12 cellular contexts compared by ENCODE assay signal in genomic region chr6:79431469-79431868, GRCh38.
A peak's percentile ranks its signal among the peaks of the same experiment; 100 is the strongest.
DNase-seq lines count a peak whose midpoint lies in the region; ATAC-seq, FAIRE-seq and TF ChIP-seq lines count a peak whose summit lies in the region.
"Had no signal": no experiment of that assay in that cellular context is flagged by ENCODE, and none has a peak within 500 bp of the region (broad histone marks: within the 10 kb centered on the region; RNA-seq: fewer than 3 reads in every experiment).

No MANE protein-coding gene starts in this region.

- in situ Hi-C loops in brain microvascular endothelial cell (cut with HindIII; ENCODE audit: low pct_ligation_motif_present, low sequenced_read_pairs), result no loop called here
- in situ Hi-C loops in transverse colon (cut with MboI; ENCODE audit: low pct_ligation_motif_present in 1 of 4, low pct_unique_long_range_greater_than_20kb in 1 of 4, low sequenced_read_pairs in 3 of 4), result no loop called here

- WGBS in transverse colon (ENCODE audit: low coverage in 1 of 2), 2 donors, result 27% methylated on average over 3 of the region's 3 CpGs

- TF ChIP-seq EP300 in transverse colon (IDR thresholded peaks at IDR 0.05; ENCODE audit: low read depth), result no peak

- no peak for DNase-seq in AG10803 (ENCODE audit: low read depth)
- DNase-seq in HCEC 1CT, result peak; percentile 9
- DNase-seq in brain microvascular endothelial cell, result no peak
- no peak for DNase-seq in left colon
- no peak for DNase-seq in urothelium cell line (ENCODE audit: low spot score)
- DNase-seq in transverse colon, result no peak
- no peak for DNase-seq in NCI-H2171 (lab: John Stamatoyannopoulos, UW)
- DNase-seq: activated CD8-positive, alpha-beta T cell treated with anti-CD3 and anti-CD28 coated beads for 36 hours; activated naive CD4-positive, alpha-beta T cell treated with anti-CD3 and anti-CD28 coated beads for 36 hours; NCI-H2029 treated with DMSO at 0.1 percent for 48 hours had no signal

- H3K27me3 ChIP-seq in brain microvascular endothelial cell (replicated peaks), result no peaks in the 10 kb centered on the region
- no peaks in the 10 kb centered on the region for H3K27me3 ChIP-seq in transverse colon
- H3K27me3 ChIP-seq: BLaER1 treated with 17β-estradiol and CSF1 and Interleukin-3, amounts not matched to agents 10 nM and 100 nM had no signal

- intact Hi-C loops in left colon (cut with DNase I, micrococcal nuclease), result no loop called here
- intact Hi-C loops in transverse colon (cut with DNase I; ENCODE audit: low total_unique reads), result no loop called here

- TF ChIP-seq CTCF in AG10803 (conservative IDR thresholded peaks at IDR 0.05; ENCODE audit: low read length), result peak; percentile 17; the same call in 1 of the 2 replicates
- TF ChIP-seq CTCF in brain microvascular endothelial cell (IDR thresholded peaks at IDR 0.05; ENCODE audit: low read depth, low read length, missing control alignments), result peak; percentile 42
- TF ChIP-seq CTCF in transverse colon (IDR thresholded peaks at IDR 0.05), result peak in 2 of 5 experiments; percentile 9 to 14

- no peak for TF ChIP-seq POLR2A in transverse colon (IDR thresholded peaks at IDR 0.05)

- H3K4me1 ChIP-seq in transverse colon, result no peaks in the 10 kb centered on the region
- H3K4me1 ChIP-seq: BLaER1 treated with 17β-estradiol and CSF1 and Interleukin-3, amounts not matched to agents 10 nM and 100 nM had no signal

- no peak overlapping the region for H3K4me3 ChIP-seq in AG10803 (ENCODE audit: low read length)
- no peak overlapping the region for H3K4me3 ChIP-seq in brain microvascular endothelial cell (ENCODE audit: low read depth, low read length)
- H3K4me3 ChIP-seq in transverse colon, result no peak overlapping the region
- H3K4me3 ChIP-seq: BLaER1 treated with 17β-estradiol and CSF1 and Interleukin-3, amounts not matched to agents 10 nM and 100 nM had no signal

- ATAC-seq in left colon (peak; percentile 48), HG02973 (IDR thresholded peaks at IDR 0.05; ENCODE audit: unreplicated experiment) (no peak)
- ATAC-seq: activated CD8-positive, alpha-beta T cell treated with anti-CD3 and anti-CD28 coated beads for 36 hours had no signal

- no peaks in the 10 kb centered on the region for H3K9me3 ChIP-seq in transverse colon
- H3K9me3 ChIP-seq: BLaER1 treated with 17β-estradiol and CSF1 and Interleukin-3, amounts not matched to agents 10 nM and 100 nM had no signal

- no peak overlapping the region for H3K27ac ChIP-seq in brain microvascular endothelial cell
- H3K27ac ChIP-seq in transverse colon, result no peak overlapping the region
- H3K27ac ChIP-seq: BLaER1 treated with 17β-estradiol and CSF1 and Interleukin-3, amounts not matched to agents 10 nM and 100 nM had no signal

- no peak for FAIRE-seq in urothelium cell line (lab: Jason Lieb, UNC)

- H3K36me3 ChIP-seq in brain microvascular endothelial cell (replicated peaks), result no peaks in the 10 kb centered on the region
- no peaks in the 10 kb centered on the region for H3K36me3 ChIP-seq in transverse colon
- H3K36me3 ChIP-seq: BLaER1 treated with 17β-estradiol and CSF1 and Interleukin-3, amounts not matched to agents 10 nM and 100 nM had no signal
